16 cellular contexts compared by ENCODE assay signal in the genomic region with DNA sequence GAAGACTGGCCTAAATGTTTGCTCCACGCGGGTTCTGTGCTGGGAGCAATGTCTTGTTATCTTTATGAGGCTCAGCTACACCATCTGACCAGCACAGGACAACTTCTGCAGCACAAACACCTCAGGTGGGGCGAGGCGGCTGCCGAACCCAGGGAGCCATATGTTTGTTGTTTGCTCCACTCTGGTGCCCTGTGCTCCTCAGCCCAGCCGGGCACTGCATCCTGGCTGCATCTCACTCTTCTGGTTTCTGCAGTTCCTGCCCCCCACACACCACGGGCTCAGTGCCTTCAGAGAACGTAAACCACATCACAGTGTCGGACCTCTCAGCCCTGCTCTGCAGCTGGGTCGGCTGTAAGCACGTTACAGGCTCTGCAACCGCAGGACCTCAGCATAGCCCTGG. TPM values are rescaled to one million over a fixed set of nuclear protein-coding genes. Genes with fewer than 3 reads are reported as not detected.
DNase-seq lines count a peak whose midpoint lies in the region; ATAC-seq and TF ChIP-seq lines count a peak whose summit lies in the region.
"Had no signal": no experiment of that assay in that cellular context is flagged by ENCODE, and none has a peak within 500 bp of the region (broad histone marks: within the 10 kb centered on the region; RNA-seq: fewer than 3 reads in every experiment).

No MANE protein-coding gene starts in this region.

- H3K9me3 Mint-ChIP-seq in activated naive CD4-positive, alpha-beta T cell treated with anti-CD3 and anti-CD28 coated beads, Interleukin-2, amount 50 U/mL, for 72 hours, result no peaks in the 10 kb centered on the region
- no peaks in the 10 kb centered on the region for H3K9me3 Mint-ChIP-seq in activated CD4-positive, alpha-beta T cell treated with anti-CD3 and anti-CD28 coated beads, Interleukin-2, amount 10 ng/mL, durations not matched to agents 7 days and 5 days
- H3K9me3 Mint-ChIP-seq: HFFc6 had no signal

- peak; percentile 23 to 47 for ATAC-seq in activated naive CD4-positive, alpha-beta T cell treated with anti-CD3 and anti-CD28 coated beads, Interleukin-2, amount 50 U/mL, for 72 hours
- ATAC-seq in body of pancreas, result no peak
- no peak for ATAC-seq in upper lobe of right lung

- H3K27ac Mint-ChIP-seq in activated naive CD4-positive, alpha-beta T cell treated with anti-CD3 and anti-CD28 coated beads, Interleukin-2, amount 50 U/mL, for 72 hours, result no peak overlapping the region
- no peak overlapping the region for H3K27ac Mint-ChIP-seq in activated CD4-positive, alpha-beta T cell treated with anti-CD3 and anti-CD28 coated beads, Interleukin-2, amount 10 ng/mL, durations not matched to agents 7 days and 5 days
- H3K27ac Mint-ChIP-seq: HFFc6 had no signal

- H3K36me3 Mint-ChIP-seq in activated naive CD4-positive, alpha-beta T cell treated with anti-CD3 and anti-CD28 coated beads, Interleukin-2, amount 50 U/mL, for 72 hours, result no peaks in the 10 kb centered on the region
- no peaks in the 10 kb centered on the region for H3K36me3 Mint-ChIP-seq in activated CD4-positive, alpha-beta T cell treated with anti-CD3 and anti-CD28 coated beads, Interleukin-2, amount 10 ng/mL, durations not matched to agents 7 days and 5 days (ENCODE audit: low read depth)

- 19% methylated on average over 12 of the region's 12 CpGs for WGBS in thymus
- whole genome bisulfite sequencing in body of pancreas, 2 donors, result 81 to 86% methylated on average over 5 to 12 of the region's 12 CpGs

- TF ChIP-seq CTCF in body of pancreas (IDR thresholded peaks at IDR 0.05), result no peak
- TF ChIP-seq CTCF in upper lobe of right lung (IDR thresholded peaks at IDR 0.05), result no peak

- peaks cover 10% of the 10 kb centered on the region for H3K4me1 Mint-ChIP-seq in activated CD4-positive, alpha-beta T cell treated with anti-CD3 and anti-CD28 coated beads, Interleukin-2, amount 10 ng/mL, durations not matched to agents 7 days and 5 days

- no peak overlapping the region for H3K4me3 ChIP-seq in effector memory CD4-positive, alpha-beta T cell (ENCODE audit: insufficient read depth, low read depth, low read length, poor library complexity, severe bottlenecking)
- no peak overlapping the region for H3K4me3 ChIP-seq in thymus (ENCODE audit: low read length)
- no peak overlapping the region for H3K4me3 ChIP-seq in body of pancreas
- no peak overlapping the region for H3K4me3 ChIP-seq in upper lobe of right lung
- H3K4me3 ChIP-seq: ascending aorta, dorsolateral prefrontal cortex, upper lobe of left lung had no signal

- CTCF ChIA-PET in activated CD4-positive, alpha-beta T cell treated with anti-CD3 and anti-CD28 coated beads, Interleukin-2, amount 10 ng/mL, durations not matched to agents 7 days and 5 days (lab: Charles Lee), result no interaction called here

- intact Hi-C loops in body of pancreas (cut with DNase I) (no loop called here), upper lobe of right lung (cut with DNase I) (no loop called here)

- peaks cover 17% of the 10 kb centered on the region for H3K4me1 ChIP-seq in effector memory CD4-positive, alpha-beta T cell (ENCODE audit: control insufficient read depth, insufficient read depth, low read length, poor library complexity, severe bottlenecking)
- H3K4me1 ChIP-seq in thymus (ENCODE audit: control insufficient read depth, insufficient read depth, low read length) (peaks cover 32% of the 10 kb centered on the region), body of pancreas (peaks cover 4% of the 10 kb centered on the region), upper lobe of right lung (peaks cover 8% of the 10 kb centered on the region)
- H3K4me1 ChIP-seq: ascending aorta had no signal

- no peaks in the 10 kb centered on the region for H3K27me3 ChIP-seq in effector memory CD4-positive, alpha-beta T cell (replicated peaks; ENCODE audit: control insufficient read depth, insufficient read depth, low read length, poor library complexity, severe bottlenecking)
- H3K27me3 ChIP-seq in thymus (ENCODE audit: control insufficient read depth, insufficient read depth) (no peaks in the 10 kb centered on the region), body of pancreas (no peaks in the 10 kb centered on the region), upper lobe of right lung (no peaks in the 10 kb centered on the region)
- H3K27me3 ChIP-seq: ascending aorta, dorsolateral prefrontal cortex, upper lobe of left lung had no signal

- no peaks in the 10 kb centered on the region for H3K9me3 ChIP-seq in effector memory CD4-positive, alpha-beta T cell (ENCODE audit: control insufficient read depth, low read length)
- H3K9me3 ChIP-seq in thymus (ENCODE audit: control insufficient read depth), result no peaks in the 10 kb centered on the region
- no peaks in the 10 kb centered on the region for H3K9me3 ChIP-seq in body of pancreas
- H3K9me3 ChIP-seq in upper lobe of right lung, result no peaks in the 10 kb centered on the region
- H3K9me3 ChIP-seq: ascending aorta, upper lobe of left lung had no signal

- no peaks in the 10 kb centered on the region for H3K27me3 Mint-ChIP-seq in activated CD4-positive, alpha-beta T cell treated with anti-CD3 and anti-CD28 coated beads, Interleukin-2, amount 10 ng/mL, durations not matched to agents 7 days and 5 days

- no peak for DNase-seq in activated naive CD4-positive, alpha-beta T cell treated with anti-CD3 and anti-CD28 coated beads, Interleukin-2, amount 50 U/mL, for 72 hours (ENCODE audit: low spot score in 2 of 2)
- DNase-seq in activated naive CD4-positive, alpha-beta T cell (lab: John Stamatoyannopoulos, UW), result no peak
- DNase-seq in activated CD4-positive, alpha-beta T cell treated with anti-CD3 and anti-CD28 coated beads, Interleukin-2, amount 10 ng/mL, durations not matched to agents 7 days and 5 days, result peak; percentile 57
- DNase-seq in effector memory CD4-positive, alpha-beta T cell, result peak in 2 of 3 donors; percentile 6 to 11
- DNase-seq in EL (no peak), body of pancreas (no peak), upper lobe of right lung (no peak)
- DNase-seq: dorsolateral prefrontal cortex, HFFc6, NCI-H2227 treated with DMSO at 0.1 percent for 48 hours, nucleus accumbens had no signal

- H3K4me3 Mint-ChIP-seq in activated CD4-positive, alpha-beta T cell treated with anti-CD3 and anti-CD28 coated beads, Interleukin-2, amount 10 ng/mL, durations not matched to agents 7 days and 5 days, result no peak overlapping the region
- H3K4me3 Mint-ChIP-seq: HFFc6 had no signal

- no peak for TF ChIP-seq POLR2A in body of pancreas (IDR thresholded peaks at IDR 0.05)

- no peak overlapping the region for H3K27ac ChIP-seq in effector memory CD4-positive, alpha-beta T cell (ENCODE audit: insufficient read depth, low read length, poor library complexity, severe bottlenecking)
- H3K27ac ChIP-seq in thymus (ENCODE audit: low read depth) (peak overlapping the region; percentile 43), body of pancreas (no peak overlapping the region), upper lobe of right lung (no peak overlapping the region)
- H3K27ac ChIP-seq: ascending aorta, upper lobe of left lung had no signal

- POLR2A ChIA-PET in activated CD4-positive, alpha-beta T cell treated with anti-CD3 and anti-CD28 coated beads, Interleukin-2, amount 10 ng/mL, durations not matched to agents 7 days and 5 days (lab: Charles Lee), result no interaction called here

- no peaks in the 10 kb centered on the region for H3K36me3 ChIP-seq in effector memory CD4-positive, alpha-beta T cell (ENCODE audit: control insufficient read depth, insufficient read depth, low read length)
- H3K36me3 ChIP-seq in thymus (ENCODE audit: control insufficient read depth, insufficient read depth), result no peaks in the 10 kb centered on the region
- H3K36me3 ChIP-seq in body of pancreas (replicated peaks in 1 of 2; ENCODE audit: insufficient read depth in 1 of 2, low read depth in 2 of 2), result peaks cover 0 to 3% of the 10 kb centered on the region in 2 donors
- peaks cover 23% of the 10 kb centered on the region for H3K36me3 ChIP-seq in upper lobe of right lung

RNA-seq across cellular contexts. Expression of gene MXRA7, which starts 32.4 kb away (rescaled TPM):
- total RNA-seq in activated naive CD4-positive, alpha-beta T cell treated with anti-CD3 and anti-CD28 coated beads, Interleukin-2, amount 50 U/mL, for 72 hours, result 1 to 10 TPM; 4.8 to 9.1 TPM
- total RNA-seq in activated CD4-positive, alpha-beta T cell treated with anti-CD3 and anti-CD28 coated beads, Interleukin-2, amount 10 ng/mL, durations not matched to agents 7 days and 5 days, result 10 to 100 TPM; 25.7 to 27.3 TPM
- 47.1 TPM for polyA plus RNA-seq in thymus
- total RNA-seq in body of pancreas (10 to 100 TPM; 71.9 to 87.4 TPM), upper lobe of right lung (159 TPM)

RNA-seq across cellular contexts. Expression of gene ST6GALNAC1, which starts 34.8 kb away (rescaled TPM):
- 1 to 10 TPM; 1.0 to 3.0 TPM for total RNA-seq in activated naive CD4-positive, alpha-beta T cell treated with anti-CD3 and anti-CD28 coated beads, Interleukin-2, amount 50 U/mL, for 72 hours
- total RNA-seq in activated CD4-positive, alpha-beta T cell treated with anti-CD3 and anti-CD28 coated beads, Interleukin-2, amount 10 ng/mL, durations not matched to agents 7 days and 5 days, result 1 to 10 TPM; 1.4 to 2.1 TPM
- polyA plus RNA-seq in thymus, result 1.6 TPM
- total RNA-seq in body of pancreas (10 to 100 TPM in 1 of 2 donors, 1 to 10 TPM in 1; 9.3 to 13.5 TPM), upper lobe of right lung (14.1 TPM)
- total RNA-seq: HFFc6, lung microvascular endothelial cell, OCI-LY7 had no signal

RNA-seq across cellular contexts. Expression of gene JMJD6, which starts 48.1 kb away (rescaled TPM):
- 10 to 100 TPM; 82.3 to 91.0 TPM for total RNA-seq in activated naive CD4-positive, alpha-beta T cell treated with anti-CD3 and anti-CD28 coated beads, Interleukin-2, amount 50 U/mL, for 72 hours
- 10 to 100 TPM; 42.9 to 51.3 TPM for total RNA-seq in activated CD4-positive, alpha-beta T cell treated with anti-CD3 and anti-CD28 coated beads, Interleukin-2, amount 10 ng/mL, durations not matched to agents 7 days and 5 days
- 31.9 TPM for polyA plus RNA-seq in thymus
- total RNA-seq in body of pancreas, result 10 to 100 TPM; 15.2 to 20.0 TPM
- 29.6 TPM for total RNA-seq in upper lobe of right lung

RNA-seq across cellular contexts. Expression of gene METTL23, which starts 48.3 kb away (rescaled TPM):
- total RNA-seq in activated naive CD4-positive, alpha-beta T cell treated with anti-CD3 and anti-CD28 coated beads, Interleukin-2, amount 50 U/mL, for 72 hours, result 10 to 100 TPM; 13.9 to 30.0 TPM
- 10 to 100 TPM; 33.0 to 35.7 TPM for total RNA-seq in activated CD4-positive, alpha-beta T cell treated with anti-CD3 and anti-CD28 coated beads, Interleukin-2, amount 10 ng/mL, durations not matched to agents 7 days and 5 days
- polyA plus RNA-seq in thymus, result 70.1 TPM
- total RNA-seq in body of pancreas (10 to 100 TPM; 25.9 to 44.2 TPM), upper lobe of right lung (31.6 TPM)

RNA-seq across cellular contexts. Expression of gene SRSF2, which starts 58.8 kb away (rescaled TPM):
- 100 to 1,000 TPM; 242 to 351 TPM for total RNA-seq in activated naive CD4-positive, alpha-beta T cell treated with anti-CD3 and anti-CD28 coated beads, Interleukin-2, amount 50 U/mL, for 72 hours
- 100 to 1,000 TPM; 398 to 443 TPM for total RNA-seq in activated CD4-positive, alpha-beta T cell treated with anti-CD3 and anti-CD28 coated beads, Interleukin-2, amount 10 ng/mL, durations not matched to agents 7 days and 5 days
- 225 TPM for polyA plus RNA-seq in thymus
- 100 to 1,000 TPM; 258 to 301 TPM for total RNA-seq in body of pancreas
- 145 TPM for total RNA-seq in upper lobe of right lung

Comparison
In these comparisons a context has a peak if more than half of its experiments do, and no peak if none do; other contexts are left out.
1. ATAC-seq: peak in activated naive CD4-positive, alpha-beta T cell treated with anti-CD3 and anti-CD28 coated beads, Interleukin-2, amount 50 U/mL, for 72 hours (2 of 2); none in body of pancreas (single experiment) and upper lobe of right lung (single experiment).
2. DNase-seq: peak in activated CD4-positive, alpha-beta T cell treated with anti-CD3 and anti-CD28 coated beads, Interleukin-2, amount 10 ng/mL, durations not matched to agents 7 days and 5 days (single experiment) and effector memory CD4-positive, alpha-beta T cell (2 of 3); none in activated naive CD4-positive, alpha-beta T cell treated with anti-CD3 and anti-CD28 coated beads, Interleukin-2, amount 50 U/mL, for 72 hours (0 of 2), activated naive CD4-positive, alpha-beta T cell (0 of 4), EL (single experiment), body of pancreas (0 of 4) and upper lobe of right lung (single experiment).